Comparison of ENCODE assay signal across 1 cellular context in the genomic region with DNA sequence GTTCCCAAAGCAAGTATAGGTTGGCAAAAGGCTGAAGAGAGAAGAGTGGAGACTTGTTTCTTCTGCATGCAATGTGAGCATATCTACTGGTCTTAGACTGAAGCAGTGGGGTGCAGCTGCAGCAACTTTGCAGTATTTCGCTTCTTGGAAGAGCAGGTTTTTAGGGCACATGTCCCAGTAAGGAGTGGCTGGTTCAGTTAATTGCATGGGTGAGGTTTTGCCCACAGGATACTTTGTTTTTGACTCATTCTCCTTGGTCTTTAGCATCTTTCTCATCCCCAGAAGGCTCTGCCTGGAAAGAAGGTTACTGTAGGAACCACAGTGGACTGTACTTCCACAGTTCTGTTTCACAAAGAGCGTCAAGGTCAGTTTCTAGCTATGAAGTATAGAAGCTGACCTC.
TF ChIP-seq lines count a peak whose summit lies in the region.

No MANE protein-coding gene starts in this region.

TF ChIP-seq in endothelial cell of umbilical vein, 7 proteins besides CTCF, POLR2A, EP300 and RAD21:
- TF ChIP-seq, protein P1, sequence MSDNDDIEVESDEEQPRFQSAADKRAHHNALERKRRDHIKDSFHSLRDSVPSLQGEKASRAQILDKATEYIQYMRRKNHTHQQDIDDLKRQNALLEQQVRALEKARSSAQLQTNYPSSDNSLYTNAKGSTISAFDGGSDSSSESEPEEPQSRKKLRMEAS (IDR thresholded peaks at IDR 0.05; ENCODE audit: insufficient read depth, insufficient read length): no peak
- no peak for TF ChIP-seq FOS (IDR thresholded peaks at IDR 0.05; ENCODE audit: borderline replicate concordance, insufficient read depth, low read length)
- TF ChIP-seq JUN (IDR thresholded peaks at IDR 0.05; ENCODE audit: borderline replicate concordance, insufficient read depth, insufficient read length, low read depth): no peak
- no peak for TF ChIP-seq GATA2 (IDR thresholded peaks at IDR 0.05; ENCODE audit: insufficient read depth, insufficient read length, low read depth, low read length)
- TF ChIP-seq MYC (IDR thresholded peaks at IDR 0.05; ENCODE audit: low read depth, low read length): no peak
- TF ChIP-seq EZH2 (IDR thresholded peaks at IDR 0.05; ENCODE audit: borderline replicate concordance, low read depth, low read length, severe bottlenecking): no peak
- TF ChIP-seq POLR2AphosphoS5 (IDR thresholded peaks at IDR 0.05; ENCODE audit: insufficient read depth, low read depth, low read length): no peak
